ENCODE assay signal across 24 cellular contexts in the genomic region with DNA sequence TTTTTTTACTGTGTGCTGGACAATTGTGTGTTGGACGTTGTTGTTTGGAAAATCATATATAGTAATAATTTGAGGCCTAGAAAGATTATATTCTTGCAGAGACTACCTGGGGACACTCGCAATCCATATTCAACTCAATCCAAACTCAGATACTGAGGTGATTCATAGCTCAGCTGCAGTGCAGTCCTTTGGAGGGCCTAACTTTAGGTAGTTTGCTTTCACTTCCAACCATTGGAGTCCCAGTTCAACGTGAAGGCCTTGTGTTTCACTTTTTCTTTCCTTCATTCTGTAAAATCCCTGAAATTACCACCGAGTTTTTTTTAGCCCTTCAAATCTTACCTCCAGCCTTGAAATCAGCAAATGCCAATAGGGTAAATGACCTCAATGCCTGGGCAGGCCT. TPM values are rescaled to one million over a fixed set of nuclear protein-coding genes. Genes with fewer than 3 reads are reported as not detected.
"Had no signal": no experiment of that assay in that cellular context is flagged by ENCODE, and none has a peak within 500 bp of the region (broad histone marks: within the 10 kb centered on the region; RNA-seq: fewer than 3 reads in every experiment).

No MANE protein-coding gene starts in this region.

- ATAC-seq: foreskin keratinocyte; lower lobe of right lung; natural killer cell treated with Interleukin-12 subunit alpha and Interleukin-12 subunit beta and Interleukin-15 and Interleukin-18, amount 100 ng/mL, for 72 hours; sciatic nerve; stimulated activated naive CD8-positive, alpha-beta T cell treated with anti-CD3 and anti-CD28 coated beads, Interleukin-15, amount 100 ng/mL, for 72 hours; WTC11 had no signal

- H2AFZ ChIP-seq: parathyroid adenoma had no signal

- H3K9me3 Mint-ChIP-seq: activated CD4-positive, alpha-beta memory T cell treated with anti-CD3 and anti-CD28 coated beads for 36 hours; activated T-helper 1 cell treated with anti-CD3 and anti-CD28 coated beads, Interleukin-12 subunit alpha, Interleukin-12 subunit beta, Interleukin-2, Interleukin-4 antibody, amounts not matched to agents 30 ng/mL and 10 ng/mL and 1 ng/mL, durations not matched to agents 14 hours and 24 hours and 36 hours; mesothelial cell of epicardium; natural killer cell treated with Interleukin-12 subunit alpha and Interleukin-12 subunit beta and Interleukin-15 and Interleukin-18, amount 100 ng/mL, for 72 hours; stimulated activated naive CD8-positive, alpha-beta T cell treated with anti-CD3 and anti-CD28 coated beads, Interleukin-15, amount 100 ng/mL, for 72 hours; WTC11 had no signal

- H3K79me2 ChIP-seq: parathyroid adenoma had no signal

- H3K36me3 Mint-ChIP-seq: activated CD4-positive, alpha-beta memory T cell treated with anti-CD3 and anti-CD28 coated beads for 36 hours; activated naive CD8-positive, alpha-beta T cell; mesothelial cell of epicardium; natural killer cell treated with Interleukin-12 subunit alpha and Interleukin-12 subunit beta and Interleukin-15 and Interleukin-18, amount 100 ng/mL, for 72 hours; WTC11 had no signal

- H3K4me1 Mint-ChIP-seq: mesothelial cell of epicardium; stimulated activated naive CD8-positive, alpha-beta T cell treated with anti-CD3 and anti-CD28 coated beads, Interleukin-15, amount 100 ng/mL, for 72 hours; WTC11 had no signal

- H3K9ac ChIP-seq: parathyroid adenoma had no signal

- H3K4me3 ChIP-seq: cardiac muscle cell, lower lobe of right lung, smooth muscle cell, suprapubic skin, vagina had no signal

- H3K27ac ChIP-seq: cardiac muscle cell, foreskin keratinocyte, lower lobe of right lung, parathyroid adenoma, suprapubic skin, vagina had no signal

- H3K36me3 ChIP-seq: cardiac muscle cell, lower lobe of right lung, suprapubic skin, vagina had no signal

- FAIRE-seq: colon, keratinocyte had no signal

- H3K27me3 Mint-ChIP-seq: activated CD4-positive, alpha-beta memory T cell treated with anti-CD3 and anti-CD28 coated beads for 36 hours; natural killer cell treated with Interleukin-12 subunit alpha and Interleukin-12 subunit beta and Interleukin-15 and Interleukin-18, amount 100 ng/mL, for 72 hours; stimulated activated naive CD8-positive, alpha-beta T cell treated with anti-CD3 and anti-CD28 coated beads, Interleukin-15, amount 100 ng/mL, for 72 hours had no signal

- H3K27me3 ChIP-seq: cardiac muscle cell, foreskin keratinocyte, vagina had no signal

- H3K9me3 ChIP-seq: lower lobe of right lung, suprapubic skin, vagina had no signal

- H3K4me2 ChIP-seq: smooth muscle cell had no signal

- H3K4me1 ChIP-seq: foreskin keratinocyte, lower lobe of right lung, parathyroid adenoma, suprapubic skin, vagina had no signal

- DNase-seq: activated CD4-positive, alpha-beta memory T cell treated with anti-CD3 and anti-CD28 coated beads for 36 hours; activated CD4-positive, alpha-beta T cell treated with anti-CD3 and anti-CD28 coated beads for 4 hours; activated T-cell treated with anti-CD3 and anti-CD28 coated beads for 4 hours; amniotic stem cell; foreskin keratinocyte; glutamatergic neuron; hypothalamus; lower lobe of right lung; stimulated activated CD4-positive, alpha-beta T cell treated with anti-CD3 and anti-CD28 coated beads, Interleukin-4, amount 100 ng/mL, for 1 hour; stimulated activated naive CD8-positive, alpha-beta T cell treated with anti-CD3 and anti-CD28 coated beads, Interleukin-15, amount 100 ng/mL, for 72 hours; trophoblast cell had no signal

- H3K27ac Mint-ChIP-seq: activated CD4-positive, alpha-beta memory T cell treated with anti-CD3 and anti-CD28 coated beads for 36 hours; activated naive CD8-positive, alpha-beta T cell; activated T-helper 1 cell treated with anti-CD3 and anti-CD28 coated beads, Interleukin-12 subunit alpha, Interleukin-12 subunit beta, Interleukin-2, Interleukin-4 antibody, amounts not matched to agents 30 ng/mL and 10 ng/mL and 1 ng/mL, durations not matched to agents 14 hours and 24 hours and 36 hours; mesothelial cell of epicardium; natural killer cell treated with Interleukin-12 subunit alpha and Interleukin-12 subunit beta and Interleukin-15 and Interleukin-18, amount 100 ng/mL, for 72 hours; stimulated activated naive CD8-positive, alpha-beta T cell treated with anti-CD3 and anti-CD28 coated beads, Interleukin-15, amount 100 ng/mL, for 72 hours; WTC11 had no signal

- H3K4me3 Mint-ChIP-seq: activated CD4-positive, alpha-beta memory T cell treated with anti-CD3 and anti-CD28 coated beads for 36 hours; activated naive CD8-positive, alpha-beta T cell; activated T-helper 1 cell treated with anti-CD3 and anti-CD28 coated beads, Interleukin-12 subunit alpha, Interleukin-12 subunit beta, Interleukin-2, Interleukin-4 antibody, amounts not matched to agents 30 ng/mL and 10 ng/mL and 1 ng/mL, durations not matched to agents 14 hours and 24 hours and 36 hours; mesothelial cell of epicardium; natural killer cell treated with Interleukin-12 subunit alpha and Interleukin-12 subunit beta and Interleukin-15 and Interleukin-18, amount 100 ng/mL, for 72 hours; stimulated activated naive CD8-positive, alpha-beta T cell treated with anti-CD3 and anti-CD28 coated beads, Interleukin-15, amount 100 ng/mL, for 72 hours; WTC11 had no signal

RNA-seq across cellular contexts. Expression of a gene that starts 32.3 kb away (rescaled TPM):
- total RNA-seq: activated T-helper 1 cell treated with anti-CD3 and anti-CD28 coated beads, Interleukin-12 subunit alpha, Interleukin-12 subunit beta, Interleukin-2, Interleukin-4 antibody, amounts not matched to agents 30 ng/mL and 10 ng/mL and 1 ng/mL, durations not matched to agents 14 hours and 24 hours and 36 hours; natural killer cell treated with Interleukin-12 subunit alpha and Interleukin-12 subunit beta and Interleukin-15 and Interleukin-18, amount 100 ng/mL, for 72 hours had no signal
- polyA plus RNA-seq: foreskin keratinocyte had no signal
